ENCODE assay signal across 31 cellular contexts in genomic region chr7:149281508-149282330, GRCh38.
"Had no signal": no experiment of that assay in that cellular context is flagged by ENCODE, and none has a peak within 500 bp of the region (broad histone marks: within the 10 kb centered on the region; RNA-seq: fewer than 3 reads in every experiment).

No MANE protein-coding gene starts in this region.

- H3K4me2 ChIP-seq: neural progenitor cell had no signal

- FAIRE-seq: colon, islet of Langerhans had no signal

- H3K27me3 ChIP-seq: gastrocnemius medialis, heart left ventricle, ovary, sigmoid colon, testis, tibial artery had no signal

- H3K27ac ChIP-seq: epithelial cell of prostate, gastrocnemius medialis, heart left ventricle, neural progenitor cell, ovary, psoas muscle, sigmoid colon, testis, tibial artery had no signal

- H3K4me3 Mint-ChIP-seq: dendritic cell treated with granulocyte-macrophage colony-stimulating factor and Interleukin-4, amounts not matched to agents 40 ng/mL and 50 ng/mL, for 4 days; endodermal cell; memory B cell; neural progenitor cell; stimulated activated memory B cell treated with anti-CD40 and anti-IgM and Interleukin-4, amounts not matched to agents 10 μg/mL and 1 μg/mL and 100 μg/mL, for 72 hours; type B pancreatic cell had no signal

- H3K27me3 Mint-ChIP-seq: memory B cell; naive thymus-derived CD4-positive, alpha-beta T cell; stimulated activated memory B cell treated with anti-CD40 and anti-IgM and Interleukin-4, amounts not matched to agents 10 μg/mL and 1 μg/mL and 100 μg/mL, for 72 hours had no signal

- ATAC-seq: esophagus mucosa; gastrocnemius medialis; heart left ventricle; left lobe of liver; naive thymus-derived CD4-positive, alpha-beta T cell; psoas muscle; right cardiac atrium; stimulated activated memory B cell treated with anti-CD40 and anti-IgM and Interleukin-4, amounts not matched to agents 10 μg/mL and 1 μg/mL and 100 μg/mL, for 72 hours; stimulated activated naive CD8-positive, alpha-beta T cell treated with anti-CD3 and anti-CD28 coated beads, Interleukin-15, Interleukin-2, amounts not matched to agents 100 U/mL and 50 U/mL, for 24 hours had no signal

- H3K4me1 ChIP-seq: neural progenitor cell, testis had no signal

- H3K36me3 ChIP-seq: neural progenitor cell, ovary had no signal

- H3K9me3 ChIP-seq: gastrocnemius medialis, heart left ventricle, ovary, psoas muscle, sigmoid colon, testis, tibial artery had no signal

- H3K4me3 ChIP-seq: gastrocnemius medialis, heart left ventricle, lung, neural progenitor cell, ovary, psoas muscle, sigmoid colon, tibial artery had no signal

- H2AFZ ChIP-seq: neural progenitor cell had no signal

- H3K9ac ChIP-seq: neural progenitor cell had no signal

- H3K27ac Mint-ChIP-seq: dendritic cell treated with granulocyte-macrophage colony-stimulating factor and Interleukin-4, amounts not matched to agents 40 ng/mL and 50 ng/mL, for 4 days; endodermal cell; memory B cell; nephron; neural progenitor cell; stimulated activated memory B cell treated with anti-CD40 and anti-IgM and Interleukin-4, amounts not matched to agents 10 μg/mL and 1 μg/mL and 100 μg/mL, for 72 hours; type B pancreatic cell had no signal

- DNase-seq: effector CD8-positive, alpha-beta T cell; endodermal cell; foreskin fibroblast; gastrocnemius medialis; heart left ventricle; hippocampal formation; midbrain; naive thymus-derived CD4-positive, alpha-beta T cell; nucleus accumbens; ovary; psoas muscle; sigmoid colon; stimulated activated CD4-positive, alpha-beta T cell treated with anti-CD3 and anti-CD28 coated beads, Interleukin-2, amount 100 ng/mL, for 24 hours; stimulated activated CD4-positive, alpha-beta T cell treated with anti-CD3 and anti-CD28 coated beads, Interleukin-4, amount 100 ng/mL, for 24 hours; stimulated activated naive CD8-positive, alpha-beta T cell treated with anti-CD3 and anti-CD28 coated beads, Interleukin-15, Interleukin-2, amounts not matched to agents 100 U/mL and 50 U/mL, for 24 hours; substantia nigra; testis; tibial artery had no signal

- H3K9me3 Mint-ChIP-seq: dendritic cell treated with granulocyte-macrophage colony-stimulating factor and Interleukin-4, amounts not matched to agents 40 ng/mL and 50 ng/mL, for 4 days; endodermal cell; memory B cell; nephron; neural progenitor cell; stimulated activated memory B cell treated with anti-CD40 and anti-IgM and Interleukin-4, amounts not matched to agents 10 μg/mL and 1 μg/mL and 100 μg/mL, for 72 hours; type B pancreatic cell had no signal
